In the genomic region with DNA sequence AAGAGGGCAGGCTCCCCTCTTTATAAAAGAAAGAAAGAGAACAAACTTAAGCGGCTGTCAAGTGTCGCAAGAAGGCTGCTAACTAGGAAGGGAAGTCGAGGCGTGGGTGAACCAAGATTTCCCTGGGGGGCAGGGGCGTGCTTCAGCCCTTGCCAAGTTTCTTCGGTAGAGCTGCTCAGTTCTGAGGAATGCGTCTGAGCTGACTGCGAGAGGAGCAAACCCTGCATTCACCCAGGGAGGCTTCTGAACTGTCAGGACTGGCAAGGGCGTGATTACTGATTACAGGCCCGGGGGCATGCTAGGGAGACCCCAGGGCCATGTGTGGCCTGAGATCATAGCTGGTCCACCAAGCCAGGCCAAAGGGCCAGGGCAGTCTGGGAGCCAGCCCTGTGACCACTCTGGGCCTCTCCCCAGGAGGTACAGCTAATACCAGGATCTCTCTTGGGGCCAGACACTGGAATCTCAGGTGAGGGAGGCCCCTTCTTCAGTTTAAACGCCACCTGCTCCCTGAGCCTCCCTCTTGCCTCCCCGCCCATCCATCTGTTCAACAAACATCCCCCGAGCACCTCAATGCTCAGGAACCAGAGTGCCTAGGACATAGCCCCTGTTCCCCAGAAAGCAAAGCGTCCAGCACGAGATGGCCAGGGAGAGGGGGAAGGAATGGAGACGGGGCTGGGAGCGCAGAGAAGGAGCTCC, we compare ENCODE assay signal across 8 cellular contexts. TPM values are rescaled to one million over a fixed set of nuclear protein-coding genes. Genes with fewer than 3 reads are reported as not detected.
DNase-seq lines count a peak whose midpoint lies in the region; ATAC-seq and TF ChIP-seq lines count a peak whose summit lies in the region.

No MANE protein-coding gene starts in this region.

- 64 to 73% methylated on average over 13 to 17 of the region's 17 CpGs for WGBS in upper lobe of left lung, 2 donors
- WGBS in mesendoderm (ENCODE audit: extremely low coverage, insufficient coverage, low lambda C conversion rate) = no CpG with 5 or more reads among the region's 17 CpGs

- no peak overlapping the region for H3K4me2 ChIP-seq in mesendoderm (ENCODE audit: low read length)

- H3K27me3 Mint-ChIP-seq in activated naive CD4-positive, alpha-beta T cell treated with anti-CD3 and anti-CD28 coated beads for 36 hours (ENCODE audit: low read depth) = no peaks in the 10 kb centered on the region
- peaks cover 29% of the 10 kb centered on the region for H3K27me3 Mint-ChIP-seq in MCF 10A (ENCODE audit: insufficient read depth, unreplicated experiment)

- H3K56ac ChIP-seq in mesendoderm (ENCODE audit: low read length) = no peak overlapping the region

- H2AK5ac ChIP-seq in mesendoderm (ENCODE audit: low read length) = no peak overlapping the region

- H3K4ac ChIP-seq in mesendoderm (ENCODE audit: low read depth, low read length) = no peak overlapping the region

- TF ChIP-seq POLR2A in upper lobe of left lung (IDR thresholded peaks at IDR 0.05) = no peak

- no TSS peak for BruUV-seq in MCF 10A (replicated peaks; lab: Mats Ljungman, UMichigan)

- intact Hi-C loops in activated naive CD4-positive, alpha-beta T cell treated with anti-CD3 and anti-CD28 coated beads for 36 hours (cut with micrococcal nuclease) = loop anchor here (10.0 kb wide), 2 partner anchors 122 to 688 kb away; no protein-coding TSS in a partner anchor
- intact Hi-C loops in MCF 10A (cut with micrococcal nuclease) = no loop called here
- intact Hi-C loops in lower lobe of right lung (cut with DNase I) = no loop called here

- peak; percentile 5 for DNase-seq in activated naive CD4-positive, alpha-beta T cell treated with anti-CD3 and anti-CD28 coated beads for 36 hours
- DNase-seq in activated naive CD4-positive, alpha-beta T cell treated with Interleukin-2 at 50 U/mL for 16 hours = no peak
- peak; percentile 41 for DNase-seq in MCF 10A (ENCODE audit: unreplicated experiment)
- DNase-seq in lower lobe of right lung = no peak
- no peak for DNase-seq in upper lobe of left lung
- no peak for DNase-seq in mesendoderm
- no peak for DNase-seq in SHP77 treated with DMSO at 0.1 percent for 48 hours (lab: John Stamatoyannopoulos, UW)

- no peak for TF ChIP-seq EP300 in upper lobe of left lung (IDR thresholded peaks at IDR 0.05)

- no peak for ATAC-seq in lower lobe of right lung
- peak in 1 of 2 donors; percentile 27 for ATAC-seq in upper lobe of left lung (ENCODE audit: low FRiP score in 2 of 2)
- no peak for ATAC-seq in GM19328 (IDR thresholded peaks at IDR 0.05; ENCODE audit: unreplicated experiment)

- H3K4me1 ChIP-seq in lower lobe of right lung (peaks cover 18% of the 10 kb centered on the region), upper lobe of left lung (peaks cover 8 to 16% (median 12%) of the 10 kb centered on the region in 4 donors), mesendoderm (ENCODE audit: control insufficient read depth, low read depth, low read length) (peaks cover 2% of the 10 kb centered on the region)

- H3K9me3 Mint-ChIP-seq in activated naive CD4-positive, alpha-beta T cell treated with anti-CD3 and anti-CD28 coated beads for 36 hours = peaks cover 2% of the 10 kb centered on the region
- no peaks in the 10 kb centered on the region for H3K9me3 Mint-ChIP-seq in MCF 10A (ENCODE audit: unreplicated experiment)

- no peak overlapping the region for H2BK120ac ChIP-seq in mesendoderm (ENCODE audit: low read depth, low read length)

- no peak overlapping the region for H3K4me3 Mint-ChIP-seq in activated naive CD4-positive, alpha-beta T cell treated with anti-CD3 and anti-CD28 coated beads for 36 hours
- H3K4me3 Mint-ChIP-seq in MCF 10A (ENCODE audit: unreplicated experiment) = no peak overlapping the region

- POLR2A ChIA-PET in MCF 10A (lab: Yijun Ruan, JAX) = no interaction called here

- no peak overlapping the region for H3K23ac ChIP-seq in mesendoderm (ENCODE audit: low read length)

- no peak overlapping the region for H2BK5ac ChIP-seq in mesendoderm (ENCODE audit: low read length)

- H3K4me1 Mint-ChIP-seq in activated naive CD4-positive, alpha-beta T cell treated with anti-CD3 and anti-CD28 coated beads for 36 hours (ENCODE audit: low read depth) = peaks cover 32% of the 10 kb centered on the region
- no peaks in the 10 kb centered on the region for H3K4me1 Mint-ChIP-seq in MCF 10A (ENCODE audit: insufficient read depth, unreplicated experiment)

- H3K9me3 ChIP-seq in lower lobe of right lung = no peaks in the 10 kb centered on the region
- H3K9me3 ChIP-seq in upper lobe of left lung = no peaks in the 10 kb centered on the region

- H3K27me3 ChIP-seq in lower lobe of right lung (ENCODE audit: low read depth) = peaks cover 13% of the 10 kb centered on the region
- H3K27me3 ChIP-seq in upper lobe of left lung = no peaks in the 10 kb centered on the region
- no peaks in the 10 kb centered on the region for H3K27me3 ChIP-seq in mesendoderm (ENCODE audit: insufficient read depth, low read length, poor library complexity)

- no peak overlapping the region for H4K5ac ChIP-seq in mesendoderm (ENCODE audit: low read length)

- H3K36me3 Mint-ChIP-seq in activated naive CD4-positive, alpha-beta T cell treated with anti-CD3 and anti-CD28 coated beads for 36 hours (ENCODE audit: low read depth) = no peaks in the 10 kb centered on the region
- no peaks in the 10 kb centered on the region for H3K36me3 Mint-ChIP-seq in MCF 10A (ENCODE audit: insufficient read depth, unreplicated experiment)

- H3K27ac ChIP-seq in lower lobe of right lung (peak overlapping the region; percentile 46), upper lobe of left lung (peak overlapping the region; percentile 33 to 69 (median 50)), mesendoderm (ENCODE audit: low read depth, low read length) (no peak overlapping the region)

- TF ChIP-seq CTCF in MCF 10A (IDR thresholded peaks at IDR 0.05; ENCODE audit: unreplicated experiment) = no peak
- no peak for TF ChIP-seq CTCF in lower lobe of right lung (IDR thresholded peaks at IDR 0.05)
- TF ChIP-seq CTCF in upper lobe of left lung (IDR thresholded peaks at IDR 0.05) = no peak

- no peak overlapping the region for H3K27ac Mint-ChIP-seq in activated naive CD4-positive, alpha-beta T cell treated with anti-CD3 and anti-CD28 coated beads for 36 hours
- no peak overlapping the region for H3K27ac Mint-ChIP-seq in MCF 10A (ENCODE audit: low read depth, unreplicated experiment)

- H3K4me3 ChIP-seq in lower lobe of right lung (no peak overlapping the region), upper lobe of left lung (no peak overlapping the region), mesendoderm (ENCODE audit: low read length) (no peak overlapping the region)

- H3K79me1 ChIP-seq in mesendoderm (ENCODE audit: low read length) = no peaks in the 10 kb centered on the region

- CTCF ChIA-PET in activated naive CD4-positive, alpha-beta T cell treated with anti-CD3 and anti-CD28 coated beads for 36 hours (lab: Charles Lee) = interaction anchor here (1.3 to 1.5 kb wide), 2 partner anchors 24 to 35 kb away, joined by 4 to 5 read pairs; no protein-coding TSS in a partner anchor
- CTCF ChIA-PET in MCF 10A (lab: Yijun Ruan, JAX) = no interaction called here

- H4K8ac ChIP-seq in mesendoderm (ENCODE audit: low read depth, low read length) = no peak overlapping the region

- no peaks in the 10 kb centered on the region for H3K79me2 ChIP-seq in mesendoderm (ENCODE audit: control insufficient read depth, insufficient read depth, low read length)

- no peak overlapping the region for H3K9ac ChIP-seq in mesendoderm (ENCODE audit: low read length)

- no peak overlapping the region for H2BK15ac ChIP-seq in mesendoderm (replicated peaks; ENCODE audit: low read depth)

- H3K36me3 ChIP-seq in lower lobe of right lung (no peaks in the 10 kb centered on the region), upper lobe of left lung (no peaks in the 10 kb centered on the region), mesendoderm (ENCODE audit: control insufficient read depth, insufficient read depth, low read length) (no peaks in the 10 kb centered on the region)

- H3K18ac ChIP-seq in mesendoderm (ENCODE audit: low read length) = no peak overlapping the region

RNA-seq across cellular contexts. Expression of a gene that starts 30.9 kb away (rescaled TPM):
- total RNA-seq in activated naive CD4-positive, alpha-beta T cell treated with anti-CD3 and anti-CD28 coated beads for 36 hours = 1 to 10 TPM; 7.7 TPM
- total RNA-seq in MCF 10A (2022) = not detected in 2 replicates
- 3.4 TPM for total RNA-seq in lower lobe of right lung
- 10 to 100 TPM in 2 of 6 donors, 1 to 10 TPM in 3, under 1 TPM in 1; 0.79 to 37.7 (median 4.2) TPM for total RNA-seq in upper lobe of left lung
- 2.8 TPM for polyA plus RNA-seq in mesendoderm (2013, experiment 1 of 2)
- 2.7 TPM for polyA plus RNA-seq in mesendoderm (2013, experiment 2 of 2)

Comparison
In these comparisons a context has a peak if more than half of its experiments do, and no peak if none do; other contexts are left out.
1. DNase-seq: peak in activated naive CD4-positive, alpha-beta T cell treated with anti-CD3 and anti-CD28 coated beads for 36 hours (single experiment) and MCF 10A (single experiment); none in activated naive CD4-positive, alpha-beta T cell treated with Interleukin-2 at 50 U/mL for 16 hours (single experiment), lower lobe of right lung (single experiment), upper lobe of left lung (0 of 2), mesendoderm (single experiment) and SHP77 treated with DMSO at 0.1 percent for 48 hours (single experiment).